15 cellular contexts compared by ENCODE assay signal in the genomic region with DNA sequence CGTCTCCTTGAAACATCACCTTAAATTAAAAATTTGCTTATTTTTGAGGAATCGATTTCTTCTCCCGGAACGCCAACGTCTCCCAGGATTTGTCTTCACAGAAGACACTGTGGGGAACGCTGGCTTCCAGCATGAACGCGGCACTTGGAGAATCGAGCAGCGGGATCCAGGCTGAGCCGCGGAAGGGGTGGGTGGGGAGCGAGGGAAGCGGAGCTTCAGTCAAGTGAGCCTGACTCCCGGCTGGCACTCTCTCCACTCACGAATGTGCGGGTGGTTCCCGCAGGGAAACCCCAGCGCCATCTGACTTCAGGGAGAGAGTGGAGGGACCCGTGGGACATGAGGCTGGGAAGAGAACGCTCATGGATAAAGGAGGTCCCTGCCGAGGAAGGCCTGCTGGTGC.
"Had no signal": no experiment of that assay in that cellular context is flagged by ENCODE, and none has a peak within 500 bp of the region (broad histone marks: within the 10 kb centered on the region; RNA-seq: fewer than 3 reads in every experiment).

No MANE protein-coding gene starts in this region.

- H3K4me3 ChIP-seq: esophagus squamous epithelium, gastroesophageal sphincter, hepatocyte, mucosa of descending colon, ovary, right lobe of liver, suprapubic skin, thyroid gland had no signal

- H3K27ac ChIP-seq: esophagus squamous epithelium, gastroesophageal sphincter, hepatocyte, ovary, right lobe of liver, suprapubic skin, thyroid gland had no signal

- ATAC-seq: gastroesophageal sphincter; mucosa of descending colon; naive thymus-derived CD8-positive, alpha-beta T cell; right lobe of liver; stimulated activated effector memory CD8-positive, alpha-beta T cell treated with anti-CD3 and anti-CD28 coated beads, Interleukin-12 subunit alpha, Interleukin-12 subunit beta, amount 100 ng/mL, for 72 hours; stimulated activated naive CD8-positive, alpha-beta T cell treated with anti-CD3 and anti-CD28 coated beads, Interleukin-15, Interleukin-2, amounts not matched to agents 100 U/mL and 50 U/mL, for 24 hours had no signal

- H3K36me3 ChIP-seq: esophagus squamous epithelium, gastroesophageal sphincter, ovary, right lobe of liver, suprapubic skin, thyroid gland had no signal

- H3K4me1 ChIP-seq: esophagus squamous epithelium, gastroesophageal sphincter, right lobe of liver, suprapubic skin, thyroid gland had no signal

- H3K27me3 ChIP-seq: esophagus squamous epithelium, gastroesophageal sphincter, hepatocyte, ovary, right lobe of liver, suprapubic skin, thyroid gland had no signal

- H3K9me3 ChIP-seq: mucosa of descending colon, ovary, right lobe of liver, suprapubic skin, thyroid gland had no signal

- DNase-seq: esophagus squamous epithelium; foreskin fibroblast; mammary epithelial cell; mucosa of descending colon; naive thymus-derived CD8-positive, alpha-beta T cell; ovary; right lobe of liver; stimulated activated CD4-positive, alpha-beta T cell treated with anti-CD3 and anti-CD28 coated beads, Interleukin-4, amount 100 ng/mL, for 1 hour; stimulated activated CD8-positive, alpha-beta memory T cell treated with anti-CD3 and anti-CD28 coated beads, Interleukin-4, amount 100 ng/mL, for 48 hours; stimulated activated naive CD8-positive, alpha-beta T cell treated with anti-CD3 and anti-CD28 coated beads, Interleukin-15, Interleukin-2, amounts not matched to agents 100 U/mL and 50 U/mL, for 24 hours; thyroid gland had no signal
